In genomic region chr19:46847528-46847927, GRCh38 we compare ENCODE assay signal across 20 cellular contexts. TPM values are rescaled to one million over a fixed set of nuclear protein-coding genes. Genes with fewer than 3 reads are reported as not detected.
DNase-seq lines count a peak whose midpoint lies in the region; ATAC-seq, FAIRE-seq and TF ChIP-seq lines count a peak whose summit lies in the region.
"Had no signal": no experiment of that assay in that cellular context is flagged by ENCODE, and none has a peak within 500 bp of the region (broad histone marks: within the 10 kb centered on the region; RNA-seq: fewer than 3 reads in every experiment).

No MANE protein-coding gene starts in this region.

- no peak for TF ChIP-seq POLR2A in K562 (conservative IDR thresholded peaks at IDR 0.05)

- H3K4me1 ChIP-seq in K562 (replicated peaks in 1 of 2; ENCODE audit: control insufficient read depth in 2 of 2, insufficient read depth in 2 of 2, low read length in 2 of 2), result peaks cover 36 to 52% of the 10 kb centered on the region in 2 experiments

- TSS peak; percentile 39 for BruUV-seq in K562 (replicated peaks; lab: Mats Ljungman, UMichigan)

- in situ Hi-C loops in K562 (cut with MboI), result no loop called here

- no peak overlapping the region for H3K27ac Mint-ChIP-seq in natural killer cell treated with Interleukin-12 subunit alpha and Interleukin-12 subunit beta and Interleukin-15 and Interleukin-18, amount 100 ng/mL, for 72 hours
- H3K27ac Mint-ChIP-seq in natural killer cell (no peak overlapping the region), nephron (peak overlapping the region in 2 of 3 experiments; percentile 53 to 67), type B pancreatic cell (peak overlapping the region; percentile 58)
- no peak overlapping the region for H3K27ac Mint-ChIP-seq in activated CD4-positive, alpha-beta T cell treated with anti-CD3 and anti-CD28 coated beads for 36 hours
- H3K27ac Mint-ChIP-seq: effector memory CD8-positive, alpha-beta T cell had no signal

- H3K27me3 ChIP-seq in K562 (ENCODE audit: control insufficient read depth in 2 of 2, insufficient read depth in 2 of 2, low read length in 2 of 2), result no peaks in the 10 kb centered on the region
- H3K27me3 ChIP-seq: esophagus squamous epithelium, ovary had no signal

- no peak for TF ChIP-seq RAD21 in K562 (CRISPR knock-in tag; conservative IDR thresholded peaks at IDR 0.05 in 1 of 2, IDR thresholded peaks at IDR 0.05 in 1 of 2)

- H3K79me2 ChIP-seq in K562 (ENCODE audit: control insufficient read depth, insufficient read depth, low read length), result peaks cover 53% of the 10 kb centered on the region

- H3K4me1 Mint-ChIP-seq in natural killer cell treated with Interleukin-12 subunit alpha and Interleukin-12 subunit beta and Interleukin-15 and Interleukin-18, amount 100 ng/mL, for 72 hours (ENCODE audit: low read depth in 2 of 2), result peaks cover 23 to 26% of the 10 kb centered on the region in 2 donors
- peaks cover 17 to 37% of the 10 kb centered on the region in 2 donors for H3K4me1 Mint-ChIP-seq in natural killer cell
- H3K4me1 Mint-ChIP-seq in nephron, result peaks cover 19% of the 10 kb centered on the region
- peaks cover 24% of the 10 kb centered on the region for H3K4me1 Mint-ChIP-seq in type B pancreatic cell (ENCODE audit: unreplicated experiment)
- peaks cover 19% of the 10 kb centered on the region for H3K4me1 Mint-ChIP-seq in activated CD4-positive, alpha-beta T cell treated with anti-CD3 and anti-CD28 coated beads for 36 hours

- H3K27ac ChIP-seq in K562 (ENCODE audit: extremely low read depth, low read depth, low read length), result no peak overlapping the region
- H3K27ac ChIP-seq: esophagus squamous epithelium, KMS-11, ovary had no signal

- 90% methylated on average over 10 of the region's 11 CpGs for WGBS in K562 (ENCODE audit: insufficient coverage, low coverage, missing lambda C conversion rate)

- intact Hi-C loops in natural killer cell (cut with micrococcal nuclease), result no loop called here
- intact Hi-C loops in K562 (cut with micrococcal nuclease), result no loop called here
- intact Hi-C loops in activated CD4-positive, alpha-beta T cell treated with anti-CD3 and anti-CD28 coated beads for 36 hours (cut with DNase I, micrococcal nuclease), result loop anchor here in 1 of 2 experiments (1.0 kb wide), 1 partner anchor 19 kb away; no protein-coding TSS in a partner anchor

- CTCF ChIA-PET in K562 (lab: Yijun Ruan, JAX; ENCODE audit: low intra/inter-chr PET ratio), result no interaction called here
- CTCF ChIA-PET in activated CD4-positive, alpha-beta T cell treated with anti-CD3 and anti-CD28 coated beads for 36 hours (lab: Charles Lee), result no interaction called here

- no peaks in the 10 kb centered on the region for H3K9me3 ChIP-seq in K562 (replicated peaks; ENCODE audit: control insufficient read depth, insufficient read depth, low read depth, low read length)
- H3K9me3 ChIP-seq: esophagus squamous epithelium, ovary had no signal

- H3K9me3 Mint-ChIP-seq in natural killer cell treated with Interleukin-12 subunit alpha and Interleukin-12 subunit beta and Interleukin-15 and Interleukin-18, amount 100 ng/mL, for 72 hours, result no peaks in the 10 kb centered on the region
- H3K9me3 Mint-ChIP-seq in natural killer cell (no peaks in the 10 kb centered on the region), nephron (no peaks in the 10 kb centered on the region), type B pancreatic cell (no peaks in the 10 kb centered on the region)
- no peaks in the 10 kb centered on the region for H3K9me3 Mint-ChIP-seq in activated CD4-positive, alpha-beta T cell treated with anti-CD3 and anti-CD28 coated beads for 36 hours (ENCODE audit: low read depth)
- H3K9me3 Mint-ChIP-seq: activated naive CD4-positive, alpha-beta T cell treated with anti-CD3 and anti-CD28 coated beads, Interleukin-2, amount 50 U/mL, for 72 hours; effector memory CD8-positive, alpha-beta T cell had no signal

- H3K27me3 Mint-ChIP-seq in natural killer cell treated with Interleukin-12 subunit alpha and Interleukin-12 subunit beta and Interleukin-15 and Interleukin-18, amount 100 ng/mL, for 72 hours, result no peaks in the 10 kb centered on the region
- H3K27me3 Mint-ChIP-seq in natural killer cell (ENCODE audit: low read depth in 2 of 2), result no peaks in the 10 kb centered on the region
- no peaks in the 10 kb centered on the region for H3K27me3 Mint-ChIP-seq in nephron (ENCODE audit: low read depth)
- H3K27me3 Mint-ChIP-seq in type B pancreatic cell, result no peaks in the 10 kb centered on the region
- no peaks in the 10 kb centered on the region for H3K27me3 Mint-ChIP-seq in activated CD4-positive, alpha-beta T cell treated with anti-CD3 and anti-CD28 coated beads for 36 hours
- H3K27me3 Mint-ChIP-seq: effector memory CD8-positive, alpha-beta T cell had no signal

- POLR2A ChIA-PET in K562 (lab: Yijun Ruan, JAX), result interaction anchor here (1.1 kb wide), 1 partner anchor 59 kb away, joined by 3 read pairs; the partner anchor contains the start of gene SLC1A5
- POLR2A ChIA-PET in activated CD4-positive, alpha-beta T cell treated with anti-CD3 and anti-CD28 coated beads for 36 hours (lab: Charles Lee), result no interaction called here

- FAIRE-seq in K562 (lab: Jason Lieb, UNC), result no peak

- no peak for ATAC-seq in natural killer cell treated with Interleukin-12 subunit alpha and Interleukin-12 subunit beta and Interleukin-15 and Interleukin-18, amount 100 ng/mL, for 72 hours
- ATAC-seq in natural killer cell (no peak), K562 (no peak)
- no peak for ATAC-seq in activated CD4-positive, alpha-beta T cell treated with anti-CD3 and anti-CD28 coated beads for 36 hours
- ATAC-seq: activated naive CD4-positive, alpha-beta T cell treated with anti-CD3 and anti-CD28 coated beads, Interleukin-2, amount 50 U/mL, for 72 hours; effector memory CD8-positive, alpha-beta T cell; sciatic nerve had no signal

- H3K36me3 Mint-ChIP-seq in natural killer cell treated with Interleukin-12 subunit alpha and Interleukin-12 subunit beta and Interleukin-15 and Interleukin-18, amount 100 ng/mL, for 72 hours, result no peaks in the 10 kb centered on the region
- peaks cover 7% of the 10 kb centered on the region for H3K36me3 Mint-ChIP-seq in natural killer cell
- peaks cover 24% of the 10 kb centered on the region for H3K36me3 Mint-ChIP-seq in nephron (ENCODE audit: low read depth)
- H3K36me3 Mint-ChIP-seq in type B pancreatic cell, result peaks cover 13% of the 10 kb centered on the region
- peaks cover 10% of the 10 kb centered on the region for H3K36me3 Mint-ChIP-seq in activated CD4-positive, alpha-beta T cell treated with anti-CD3 and anti-CD28 coated beads for 36 hours (ENCODE audit: low read depth)

- H3K4me2 ChIP-seq in K562 (ENCODE audit: insufficient read depth, low read length), result no peak overlapping the region
- H3K4me2 ChIP-seq: KMS-11 had no signal

- no peaks in the 10 kb centered on the region for H3K9me1 ChIP-seq in K562 (ENCODE audit: control insufficient read depth, insufficient read depth, low read length)

- no peak overlapping the region for H3K4me3 ChIP-seq in K562
- H3K4me3 ChIP-seq: esophagus squamous epithelium, lung, ovary had no signal

- peaks cover 9% of the 10 kb centered on the region for H4K20me1 ChIP-seq in K562 (replicated peaks; ENCODE audit: control insufficient read depth, insufficient read depth, low read length)

- peaks cover 39% of the 10 kb centered on the region; the same call in 2 of the 3 replicates for H3K36me3 ChIP-seq in K562 (ENCODE audit: control insufficient read depth, insufficient read depth, low read length)
- H3K36me3 ChIP-seq: ovary had no signal

- no peak overlapping the region for H2AFZ ChIP-seq in K562 (ENCODE audit: low read depth, low read length)

- no peak for TF ChIP-seq EP300 in K562 (IDR thresholded peaks at IDR 0.05; ENCODE audit: low read length)

- DNase-seq in natural killer cell treated with Interleukin-12 subunit alpha and Interleukin-12 subunit beta and Interleukin-15 and Interleukin-18, amount 100 ng/mL, for 72 hours (ENCODE audit: low spot score), result peak; percentile 2
- DNase-seq in natural killer cell (no peak), K562 (ENCODE audit: extremely low read depth in 1 of 4, low spot score in 3 of 4) (no peak), type B pancreatic cell (ENCODE audit: extremely low spot score, unreplicated experiment) (no peak), activated gamma-delta T cell (lab: John Stamatoyannopoulos, UW) (no peak), H4 (ENCODE audit: low spot score) (no peak)
- DNase-seq in activated CD4-positive, alpha-beta T cell treated with anti-CD3 and anti-CD28 coated beads for 36 hours, result no peak
- DNase-seq: activated CD4-positive, alpha-beta T cell treated with anti-CD3 and anti-CD28 coated beads for 4 hours; activated T-cell treated with anti-CD3 and anti-CD28 coated beads, Interleukin-2, amount 50 U/mL, for 48 hours; effector memory CD8-positive, alpha-beta T cell; esophagus squamous epithelium; MV-4-11; NCI-H1694 treated with DMSO at 0.1 percent for 48 hours had no signal

- H3K4me3 Mint-ChIP-seq in natural killer cell treated with Interleukin-12 subunit alpha and Interleukin-12 subunit beta and Interleukin-15 and Interleukin-18, amount 100 ng/mL, for 72 hours, result no peak overlapping the region
- H3K4me3 Mint-ChIP-seq in natural killer cell (no peak overlapping the region), nephron (peak overlapping the region; percentile 62 to 71 (median 66)), type B pancreatic cell (peak overlapping the region; percentile 53)
- H3K4me3 Mint-ChIP-seq in activated CD4-positive, alpha-beta T cell treated with anti-CD3 and anti-CD28 coated beads for 36 hours, result no peak overlapping the region
- H3K4me3 Mint-ChIP-seq: CD14-positive monocyte; effector memory CD8-positive, alpha-beta T cell had no signal

- H3K9ac ChIP-seq in K562 (ENCODE audit: insufficient read depth in 1 of 2, low read depth in 2 of 2, low read length in 2 of 2), result no peak overlapping the region
- H3K9ac ChIP-seq: KMS-11 had no signal

- TF ChIP-seq CTCF in natural killer cell (IDR thresholded peaks at IDR 0.05) (no peak), K562 (IDR thresholded peaks at IDR 0.05 in 2 of 3, conservative IDR thresholded peaks at IDR 0.05 in 1 of 3; ENCODE audit: insufficient read depth in 2 of 3, low read depth in 1 of 3, low read length in 3 of 3) (no peak), nephron (IDR thresholded peaks at IDR 0.05; ENCODE audit: unreplicated experiment in 3 of 3) (no peak), type B pancreatic cell (conservative IDR thresholded peaks at IDR 0.05) (no peak)

RNA-seq across cellular contexts. Expression of gene AP2S1, which starts 3.1 kb away (rescaled TPM):
- 100 to 1,000 TPM in 1 of 2 donors, 10 to 100 TPM in 1; 94.3 to 130 TPM for total RNA-seq in natural killer cell treated with Interleukin-12 subunit alpha and Interleukin-12 subunit beta and Interleukin-15 and Interleukin-18, amount 100 ng/mL, for 72 hours
- total RNA-seq in natural killer cell (10 to 100 TPM; 45.0 to 49.1 (median 45.4) TPM), K562 (2014; rRNA removed) (294 and 338 TPM in 2 replicates), K562 (2014; rRNA removed; fragmentation: Illumina TruSeq; extraction: Trizol) (95.3 and 97.5 TPM in 2 replicates), K562 (2015; rRNA removed; fragmentation: Illumina TruSeq; extraction: Trizol) (131 and 143 TPM in 2 replicates), K562 (2021) (254 and 263 TPM in 2 replicates), type B pancreatic cell (ENCODE audit: low replicate concordance) (128 and 135 TPM in 2 replicates)
- total RNA-seq in K562 (2011; cell fraction: chromatin; rRNA removed; ENCODE audit: low replicate concordance), result 19.6 and 27.0 TPM in 2 replicates
- total RNA-seq in K562 (2011; cell fraction: nucleolus; rRNA removed), result 40.3 and 42.5 TPM in 2 replicates
- total RNA-seq in K562 (2011; cell fraction: nucleoplasm; rRNA removed), result 31.1 and 45.0 TPM in 2 replicates
- polyA plus RNA-seq in K562 (2011; rRNA removed) (136 and 171 TPM in 2 replicates), K562 (2014; fragmentation: Illumina TruSeq; extraction: Trizol) (118 and 172 TPM in 2 replicates), K562 (2014; fragmentation: Nextera tagmentation; extraction: Ambion mirVana) (10 to 100 TPM; 32.4 to 72.0 TPM), K562 (2014; rRNA removed) (196 and 212 TPM in 2 replicates)
- polyA plus RNA-seq in K562 (2011; cell fraction: cytosol; rRNA removed), result 201 and 310 TPM in 2 replicates
- 91.4 and 98.6 TPM in 2 replicates for polyA plus RNA-seq in K562 (2011; cell fraction: nucleus; rRNA removed)
- polyA plus RNA-seq in K562 (2012), result 190 and 267 TPM in 2 replicates
- 57.4 and 64.7 TPM in 2 replicates for polyA minus RNA-seq in K562 (2011; rRNA and poly(A)+ RNA removed)
- polyA minus RNA-seq in K562 (2011; cell fraction: cytosol; rRNA and poly(A)+ RNA removed), result 73.8 and 86.9 TPM in 2 replicates
- 14.7 and 22.1 TPM in 2 replicates for polyA minus RNA-seq in K562 (2011; cell fraction: nucleus; rRNA and poly(A)+ RNA removed)
- total RNA-seq in activated CD4-positive, alpha-beta T cell treated with anti-CD3 and anti-CD28 coated beads for 36 hours, result 100 to 1,000 TPM; 102 to 104 TPM
- 363 and 394 TPM in 2 replicates for total RNA-seq in H4 (2014; rRNA removed; shearing (Covaris generic))

RNA-seq across cellular contexts. Expression of gene ARHGAP35, which starts 13.3 kb away (rescaled TPM):
- 10 to 100 TPM; 27.6 to 42.9 TPM for total RNA-seq in natural killer cell treated with Interleukin-12 subunit alpha and Interleukin-12 subunit beta and Interleukin-15 and Interleukin-18, amount 100 ng/mL, for 72 hours
- total RNA-seq in natural killer cell (10 to 100 TPM; 40.2 to 66.2 (median 48.5) TPM), K562 (2014; rRNA removed) (10.2 and 13.8 TPM in 2 replicates), K562 (2014; rRNA removed; fragmentation: Illumina TruSeq; extraction: Trizol) (13.9 TPM in 2 replicates), K562 (2015; rRNA removed; fragmentation: Illumina TruSeq; extraction: Trizol) (16.0 and 16.2 TPM in 2 replicates), K562 (2021) (24.5 and 26.4 TPM in 2 replicates), type B pancreatic cell (ENCODE audit: low replicate concordance) (54.1 and 72.3 TPM in 2 replicates)
- 56.5 and 65.8 TPM in 2 replicates for total RNA-seq in K562 (2011; cell fraction: chromatin; rRNA removed; ENCODE audit: low replicate concordance)
- total RNA-seq in K562 (2011; cell fraction: nucleolus; rRNA removed), result 33.2 and 33.8 TPM in 2 replicates
- 42.5 and 45.8 TPM in 2 replicates for total RNA-seq in K562 (2011; cell fraction: nucleoplasm; rRNA removed)
- polyA plus RNA-seq in K562 (2011; rRNA removed) (9.8 and 10.2 TPM in 2 replicates), K562 (2014; fragmentation: Illumina TruSeq; extraction: Trizol) (15.7 and 18.6 TPM in 2 replicates), K562 (2014; fragmentation: Nextera tagmentation; extraction: Ambion mirVana) (1 to 10 TPM in 1 of 2 experiments, under 1 TPM in 1; 0.27 to 1.1 TPM), K562 (2014; rRNA removed) (7.6 and 9.4 TPM in 2 replicates)
- 7.1 and 11.1 TPM in 2 replicates for polyA plus RNA-seq in K562 (2011; cell fraction: cytosol; rRNA removed)
- 10.6 and 12.9 TPM in 2 replicates for polyA plus RNA-seq in K562 (2011; cell fraction: nucleus; rRNA removed)
- 16.8 and 21.4 TPM in 2 replicates for polyA plus RNA-seq in K562 (2012)
- 26.2 and 28.7 TPM in 2 replicates for polyA minus RNA-seq in K562 (2011; rRNA and poly(A)+ RNA removed)
- 16.0 and 16.7 TPM in 2 replicates for polyA minus RNA-seq in K562 (2011; cell fraction: cytosol; rRNA and poly(A)+ RNA removed)
- 16.4 and 22.9 TPM in 2 replicates for polyA minus RNA-seq in K562 (2011; cell fraction: nucleus; rRNA and poly(A)+ RNA removed)
- total RNA-seq in activated CD4-positive, alpha-beta T cell treated with anti-CD3 and anti-CD28 coated beads for 36 hours, result 10 to 100 TPM; 16.5 to 17.2 TPM
- total RNA-seq in H4 (2014; rRNA removed; shearing (Covaris generic)), result 24.0 and 27.1 TPM in 2 replicates

RNA-seq across cellular contexts. Expression of gene SLC1A5, which starts 59.1 kb away (rescaled TPM):
- 100 to 1,000 TPM; 215 to 269 TPM for total RNA-seq in natural killer cell treated with Interleukin-12 subunit alpha and Interleukin-12 subunit beta and Interleukin-15 and Interleukin-18, amount 100 ng/mL, for 72 hours
- total RNA-seq in natural killer cell (10 to 100 TPM; 11.2 to 23.1 (median 18.9) TPM), K562 (2014; rRNA removed) (257 and 266 TPM in 2 replicates), K562 (2014; rRNA removed; fragmentation: Illumina TruSeq; extraction: Trizol) (77.5 and 94.9 TPM in 2 replicates), K562 (2015; rRNA removed; fragmentation: Illumina TruSeq; extraction: Trizol) (113 and 122 TPM in 2 replicates), K562 (2021) (398 and 417 TPM in 2 replicates), type B pancreatic cell (ENCODE audit: low replicate concordance) (91.4 and 137 TPM in 2 replicates)
- 143 and 394 TPM in 2 replicates for total RNA-seq in K562 (2011; cell fraction: chromatin; rRNA removed; ENCODE audit: low replicate concordance)
- total RNA-seq in K562 (2011; cell fraction: nucleolus; rRNA removed), result 510 and 601 TPM in 2 replicates
- total RNA-seq in K562 (2011; cell fraction: nucleoplasm; rRNA removed), result 377 and 409 TPM in 2 replicates
- polyA plus RNA-seq in K562 (2011; rRNA removed) (134 and 227 TPM in 2 replicates), K562 (2014; fragmentation: Illumina TruSeq; extraction: Trizol) (250 and 336 TPM in 2 replicates), K562 (2014; fragmentation: Nextera tagmentation; extraction: Ambion mirVana) (10 to 100 TPM; 31.2 to 42.0 TPM), K562 (2014; rRNA removed) (169 and 256 TPM in 2 replicates)
- 233 and 332 TPM in 2 replicates for polyA plus RNA-seq in K562 (2011; cell fraction: cytosol; rRNA removed)
- 141 and 179 TPM in 2 replicates for polyA plus RNA-seq in K562 (2011; cell fraction: nucleus; rRNA removed)
- polyA plus RNA-seq in K562 (2012), result 221 and 421 TPM in 2 replicates
- 150 and 164 TPM in 2 replicates for polyA minus RNA-seq in K562 (2011; rRNA and poly(A)+ RNA removed)
- polyA minus RNA-seq in K562 (2011; cell fraction: cytosol; rRNA and poly(A)+ RNA removed), result 145 and 162 TPM in 2 replicates
- polyA minus RNA-seq in K562 (2011; cell fraction: nucleus; rRNA and poly(A)+ RNA removed), result 58.6 and 64.8 TPM in 2 replicates
- 100 to 1,000 TPM; 200 to 227 TPM for total RNA-seq in activated CD4-positive, alpha-beta T cell treated with anti-CD3 and anti-CD28 coated beads for 36 hours
- 159 and 163 TPM in 2 replicates for total RNA-seq in H4 (2014; rRNA removed; shearing (Covaris generic))

Comparison
In these comparisons a context has a peak if more than half of its experiments do, and no peak if none do; other contexts are left out.
1. H3K27ac Mint-ChIP-seq: peak in nephron (2 of 3) and type B pancreatic cell (single experiment); none in natural killer cell treated with Interleukin-12 subunit alpha and Interleukin-12 subunit beta and Interleukin-15 and Interleukin-18, amount 100 ng/mL, for 72 hours (0 of 2), natural killer cell (0 of 2) and activated CD4-positive, alpha-beta T cell treated with anti-CD3 and anti-CD28 coated beads for 36 hours (single experiment).
2. H3K4me3 Mint-ChIP-seq: peak in nephron (3 of 3) and type B pancreatic cell (single experiment); none in natural killer cell treated with Interleukin-12 subunit alpha and Interleukin-12 subunit beta and Interleukin-15 and Interleukin-18, amount 100 ng/mL, for 72 hours (single experiment), natural killer cell (single experiment) and activated CD4-positive, alpha-beta T cell treated with anti-CD3 and anti-CD28 coated beads for 36 hours (single experiment).